8 cellular contexts compared by ENCODE assay signal in the genomic region with DNA sequence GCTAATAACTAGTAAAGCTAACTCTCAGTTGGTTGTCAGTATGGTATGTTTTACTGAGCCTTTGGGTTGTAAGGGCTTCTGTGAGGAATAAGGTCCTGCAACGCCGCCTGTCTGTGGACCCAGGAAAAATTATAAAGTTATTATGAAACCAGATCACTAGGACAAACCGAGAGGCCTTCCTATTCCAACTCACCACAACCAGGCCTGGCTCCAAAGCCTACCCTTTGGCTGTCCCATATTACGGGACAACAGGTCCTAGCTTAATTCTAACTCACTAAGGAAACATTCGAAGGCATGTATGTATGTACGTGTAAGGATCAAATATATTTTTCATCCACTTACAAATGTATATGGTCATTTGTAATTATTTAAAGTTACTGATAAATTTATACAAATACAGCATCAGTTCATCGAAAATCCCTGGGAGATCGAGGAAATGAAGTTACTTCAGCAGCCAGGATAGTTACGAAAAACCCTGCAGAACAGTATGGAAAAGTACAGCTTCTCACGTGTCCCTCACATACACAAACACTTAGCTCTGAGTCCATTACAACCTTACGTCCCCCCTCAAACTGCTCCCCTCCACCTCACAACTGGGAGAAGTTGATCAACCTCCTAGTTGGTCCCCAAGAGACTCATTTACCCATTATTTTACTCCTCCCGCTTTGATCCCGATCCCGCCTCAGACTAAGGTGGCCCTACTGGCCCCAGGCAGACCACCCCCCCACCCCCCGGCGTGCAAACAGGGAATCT. TPM values are rescaled to one million over a fixed set of nuclear protein-coding genes. Genes with fewer than 3 reads are reported as not detected.
DNase-seq lines count a peak whose midpoint lies in the region; ATAC-seq, FAIRE-seq and TF ChIP-seq lines count a peak whose summit lies in the region.

No MANE protein-coding gene starts in this region.

- TF ChIP-seq CTCF in K562 (IDR thresholded peaks at IDR 0.05 in 2 of 3, conservative IDR thresholded peaks at IDR 0.05 in 1 of 3; ENCODE audit: insufficient read depth in 2 of 3, low read depth in 1 of 3, low read length in 3 of 3), result peak; percentile 62 to 86 (median 78)
- peak; percentile 69 to 79 (median 75) for TF ChIP-seq CTCF in sigmoid colon (IDR thresholded peaks at IDR 0.05)

- H3K79me2 ChIP-seq in K562 (ENCODE audit: control insufficient read depth, insufficient read depth, low read length), result peaks cover 87% of the 10 kb centered on the region

- TF ChIP-seq POLR2A in K562 (conservative IDR thresholded peaks at IDR 0.05) (no peak), sigmoid colon (IDR thresholded peaks at IDR 0.05) (no peak)

- peaks cover 13% of the 10 kb centered on the region; the same call in 1 of the 2 replicates for H4K20me1 ChIP-seq in K562 (replicated peaks; ENCODE audit: control insufficient read depth, insufficient read depth, low read length)

- WGBS in K562 (ENCODE audit: insufficient coverage, low coverage, missing lambda C conversion rate), result under 1% methylated on average over 14 of the region's 16 CpGs
- 1% methylated on average over 16 of the region's 16 CpGs for WGBS in sigmoid colon, 2 donors

- TSS peak; percentile 36 for BruUV-seq in K562 (replicated peaks; lab: Mats Ljungman, UMichigan)

- no peaks in the 10 kb centered on the region; a peak in 1 of 5 replicates for H3K4me1 ChIP-seq in K562 (replicated peaks in 1 of 2; ENCODE audit: control insufficient read depth in 2 of 2, insufficient read depth in 2 of 2, low read length in 2 of 2)
- peaks cover 0 to 62% (median 54%) of the 10 kb centered on the region in 4 donors for H3K4me1 ChIP-seq in sigmoid colon

- no peaks in the 10 kb centered on the region for H3K9me1 ChIP-seq in K562 (ENCODE audit: control insufficient read depth, insufficient read depth, low read length)

- CTCF ChIA-PET in K562 (lab: Yijun Ruan, JAX; ENCODE audit: low intra/inter-chr PET ratio), result no interaction called here

- DNase-seq in DMS79 treated with DMSO at 0.1 percent for 48 hours (lab: John Stamatoyannopoulos, UW) (peak; percentile 56), NCI-H187 (lab: John Stamatoyannopoulos, UW) (peak; percentile 19 to 40), T-helper 22 cell (ENCODE audit: low read depth) (peak; percentile 29), K562 (ENCODE audit: extremely low read depth in 1 of 4, low spot score in 3 of 4) (peak; percentile 26 to 86 (median 44)), sigmoid colon (peak; percentile 90), cortex of kidney (lab: John Stamatoyannopoulos, UW) (no peak)

- H3K9me3 ChIP-seq in K562 (replicated peaks; ENCODE audit: control insufficient read depth, insufficient read depth, low read depth, low read length), result no peaks in the 10 kb centered on the region
- H3K9me3 ChIP-seq in sigmoid colon, result no peaks in the 10 kb centered on the region

- peak overlapping the region; percentile 30 for H2AFZ ChIP-seq in K562 (ENCODE audit: low read depth, low read length)

- H3K36me3 ChIP-seq in K562 (ENCODE audit: control insufficient read depth, insufficient read depth, low read length), result peaks cover 44% of the 10 kb centered on the region
- H3K36me3 ChIP-seq in sigmoid colon, result peaks cover 0 to 3% (median 0%) of the 10 kb centered on the region in 4 donors

- TF ChIP-seq RAD21 in K562 (CRISPR knock-in tag; conservative IDR thresholded peaks at IDR 0.05 in 1 of 2, IDR thresholded peaks at IDR 0.05 in 1 of 2), result peak; percentile 68 to 73

- H3K9ac ChIP-seq in K562 (ENCODE audit: insufficient read depth in 1 of 2, low read depth in 2 of 2, low read length in 2 of 2), result peak overlapping the region; percentile 98

- intact Hi-C loops in K562 (cut with micrococcal nuclease) (loop anchor here (5.0 to 10.0 kb wide), 6 partner anchors 35 to 933 kb away; no protein-coding TSS in a partner anchor), sigmoid colon (cut with DNase I) (loop anchor here (5.0 to 10.0 kb wide), 2 partner anchors 110 to 133 kb away; no protein-coding TSS in a partner anchor)

- TF ChIP-seq EP300 in K562 (IDR thresholded peaks at IDR 0.05; ENCODE audit: low read length) (no peak), sigmoid colon (IDR thresholded peaks at IDR 0.05) (no peak)

- POLR2A ChIA-PET in K562 (lab: Yijun Ruan, JAX), result interaction anchor here (0.6 to 2.3 kb wide), 8 partner anchors 9 to 890 kb away, joined by 3 to 8 read pairs (median 3); no protein-coding TSS in a partner anchor

- peak overlapping the region; percentile 100 for H3K4me2 ChIP-seq in K562 (ENCODE audit: insufficient read depth, low read length)

- H3K27me3 ChIP-seq in K562 (ENCODE audit: control insufficient read depth in 2 of 2, insufficient read depth in 2 of 2, low read length in 2 of 2), result no peaks in the 10 kb centered on the region
- no peaks in the 10 kb centered on the region for H3K27me3 ChIP-seq in sigmoid colon

- FAIRE-seq in K562 (lab: Jason Lieb, UNC), result peak; percentile 82

- H3K4me3 ChIP-seq in K562, result peak overlapping the region; percentile 97
- peak overlapping the region; percentile 78 for H3K4me3 ChIP-seq in iPS-11a (ENCODE audit: low read depth, low read length)
- peak overlapping the region; percentile 73 to 94 (median 88) for H3K4me3 ChIP-seq in sigmoid colon

- ATAC-seq in HG02623 (IDR thresholded peaks at IDR 0.05; ENCODE audit: unreplicated experiment), result peak; percentile 27
- ATAC-seq in K562, result peak; percentile 76

- H3K27ac ChIP-seq in K562 (ENCODE audit: extremely low read depth, low read depth, low read length) (peak overlapping the region; percentile 97), sigmoid colon (peak overlapping the region; percentile 94 to 98 (median 97))

- in situ Hi-C loops in K562 (cut with MboI), result no loop called here

TF ChIP-seq in K562, 482 proteins besides CTCF, POLR2A, EP300 and RAD21 (continues in another document):
- TF ChIP-seq PRMT5 (CRISPR knock-in tag; IDR thresholded peaks at IDR 0.05) (no peak), SMC3 (conservative IDR thresholded peaks at IDR 0.05; ENCODE audit: insufficient read depth, low read depth, low read length) (peak; percentile 38; the same call in 1 of the 2 replicates), ZFX (CRISPR knock-in tag; IDR thresholded peaks at IDR 0.05) (peak; percentile 82), CSDE1 (IDR thresholded peaks at IDR 0.05) (0 out of 4 replicates have a peak, but pooled peaks of 1 of the 2 experiments have one; percentile 8), TFAM (CRISPR knock-in tag; conservative IDR thresholded peaks at IDR 0.05) (no peak), NR4A1 (CRISPR knock-in tag; IDR thresholded peaks at IDR 0.05) (no peak), NR4A1 (tag; IDR thresholded peaks at IDR 0.05) (no peak), CEBPB (tag; IDR thresholded peaks at IDR 0.05) (peak; percentile 56)
- TF ChIP-seq, protein P1, sequence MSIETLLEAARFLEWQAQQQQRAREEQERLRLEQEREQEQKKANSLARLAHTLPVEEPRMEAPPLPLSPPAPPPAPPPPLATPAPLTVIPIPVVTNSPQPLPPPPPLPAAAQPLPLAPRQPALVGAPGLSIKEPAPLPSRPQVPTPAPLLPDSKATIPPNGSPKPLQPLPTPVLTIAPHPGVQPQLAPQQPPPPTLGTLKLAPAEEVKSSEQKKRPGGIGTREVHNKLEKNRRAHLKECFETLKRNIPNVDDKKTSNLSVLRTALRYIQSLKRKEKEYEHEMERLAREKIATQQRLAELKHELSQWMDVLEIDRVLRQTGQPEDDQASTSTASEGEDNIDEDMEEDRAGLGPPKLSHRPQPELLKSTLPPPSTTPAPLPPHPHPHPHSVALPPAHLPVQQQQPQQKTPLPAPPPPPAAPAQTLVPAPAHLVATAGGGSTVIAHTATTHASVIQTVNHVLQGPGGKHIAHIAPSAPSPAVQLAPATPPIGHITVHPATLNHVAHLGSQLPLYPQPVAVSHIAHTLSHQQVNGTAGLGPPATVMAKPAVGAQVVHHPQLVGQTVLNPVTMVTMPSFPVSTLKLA (conservative IDR thresholded peaks at IDR 0.05), result peak in 1 of 2 experiments; percentile 46; a peak in 1 of 4 replicates
- TF ChIP-seq, protein P2, sequence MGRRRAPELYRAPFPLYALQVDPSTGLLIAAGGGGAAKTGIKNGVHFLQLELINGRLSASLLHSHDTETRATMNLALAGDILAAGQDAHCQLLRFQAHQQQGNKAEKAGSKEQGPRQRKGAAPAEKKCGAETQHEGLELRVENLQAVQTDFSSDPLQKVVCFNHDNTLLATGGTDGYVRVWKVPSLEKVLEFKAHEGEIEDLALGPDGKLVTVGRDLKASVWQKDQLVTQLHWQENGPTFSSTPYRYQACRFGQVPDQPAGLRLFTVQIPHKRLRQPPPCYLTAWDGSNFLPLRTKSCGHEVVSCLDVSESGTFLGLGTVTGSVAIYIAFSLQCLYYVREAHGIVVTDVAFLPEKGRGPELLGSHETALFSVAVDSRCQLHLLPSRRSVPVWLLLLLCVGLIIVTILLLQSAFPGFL (CRISPR knock-in tag; IDR thresholded peaks at IDR 0.05), result no peak

RNA-seq across cellular contexts. Expression of a gene that starts 1.2 kb away (rescaled TPM):
- 75.2 and 214 TPM in 2 replicates for total RNA-seq in K562 (2011; cell fraction: chromatin; rRNA removed; ENCODE audit: low replicate concordance)
- total RNA-seq in K562 (2011; cell fraction: nucleolus; rRNA removed), result 40.7 and 57.2 TPM in 2 replicates
- total RNA-seq in K562 (2011; cell fraction: nucleoplasm; rRNA removed), result 73.1 and 77.5 TPM in 2 replicates
- total RNA-seq in K562 (2014; rRNA removed) (40.0 and 42.2 TPM in 2 replicates), K562 (2014; rRNA removed; fragmentation: Illumina TruSeq; extraction: Trizol) (52.2 and 59.0 TPM in 2 replicates), K562 (2015; rRNA removed; fragmentation: Illumina TruSeq; extraction: Trizol) (53.8 and 55.5 TPM in 2 replicates), K562 (2021) (67.4 and 73.2 TPM in 2 replicates), sigmoid colon (10 to 100 TPM; 41.1 to 55.1 (median 44.5) TPM)
- polyA plus RNA-seq in K562 (2011; rRNA removed) (86.9 and 89.3 TPM in 2 replicates), K562 (2014; fragmentation: Illumina TruSeq; extraction: Trizol) (55.0 and 58.9 TPM in 2 replicates), K562 (2014; fragmentation: Nextera tagmentation; extraction: Ambion mirVana) (10 to 100 TPM; 25.5 to 26.9 TPM), K562 (2014; rRNA removed) (34.4 and 37.8 TPM in 2 replicates), sigmoid colon (10 to 100 TPM in 1 of 3 donors, 1 to 10 TPM in 2; 6.0 to 15.9 (median 7.6) TPM)
- 46.3 and 63.7 TPM in 2 replicates for polyA plus RNA-seq in K562 (2011; cell fraction: cytosol; rRNA removed)
- polyA plus RNA-seq in K562 (2011; cell fraction: nucleus; rRNA removed), result 73.9 and 82.8 TPM in 2 replicates
- polyA plus RNA-seq in K562 (2012), result 26.2 and 39.0 TPM in 2 replicates
- 220 and 227 TPM in 2 replicates for polyA minus RNA-seq in K562 (2011; rRNA and poly(A)+ RNA removed)
- 81.2 and 104 TPM in 2 replicates for polyA minus RNA-seq in K562 (2011; cell fraction: cytosol; rRNA and poly(A)+ RNA removed)
- polyA minus RNA-seq in K562 (2011; cell fraction: nucleus; rRNA and poly(A)+ RNA removed), result 58.8 and 101 TPM in 2 replicates
